ENCODE assay signal across 15 cellular contexts in the genomic region with DNA sequence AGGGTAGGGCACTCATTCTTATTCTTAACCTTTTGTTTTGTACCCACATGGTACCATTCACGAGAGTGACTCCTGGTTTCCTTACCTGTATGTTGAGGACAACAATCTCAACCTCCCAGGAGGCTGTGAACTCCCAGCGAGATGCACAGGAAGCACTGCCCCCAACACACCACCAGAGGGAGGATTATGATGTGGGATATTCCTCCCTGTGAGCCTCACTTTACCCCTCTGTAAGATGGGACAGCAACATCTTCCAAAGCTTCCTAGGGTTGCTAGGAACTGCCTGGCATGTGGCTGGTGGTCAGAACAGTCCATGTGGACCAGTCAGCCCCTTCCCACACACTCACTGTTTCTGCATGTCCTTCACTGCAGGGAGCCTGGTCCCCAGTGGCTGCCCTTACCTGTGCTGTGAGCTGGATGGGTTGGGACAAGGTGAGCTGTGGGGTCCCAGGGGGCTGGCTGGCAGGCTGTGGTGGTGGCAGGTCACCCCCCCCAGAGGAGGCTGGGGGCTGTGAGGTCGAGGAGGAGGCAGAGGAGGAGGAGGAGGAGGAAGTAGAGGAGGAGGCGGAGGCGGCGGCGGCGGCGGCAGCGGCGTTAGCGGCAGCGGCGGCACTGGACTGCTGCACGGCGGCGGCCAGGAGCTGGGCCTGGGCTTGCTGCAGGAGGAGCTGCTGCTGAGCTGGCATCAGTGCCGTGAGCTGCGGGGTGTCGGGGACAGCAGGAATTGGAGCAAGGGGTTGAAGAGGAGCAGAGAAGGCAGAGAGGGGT. TPM values are rescaled to one million over a fixed set of nuclear protein-coding genes. Genes with fewer than 3 reads are reported as not detected.
DNase-seq lines count a peak whose midpoint lies in the region; ATAC-seq and TF ChIP-seq lines count a peak whose summit lies in the region.
"Had no signal": no experiment of that assay in that cellular context is flagged by ENCODE, and none has a peak within 500 bp of the region (broad histone marks: within the 10 kb centered on the region; RNA-seq: fewer than 3 reads in every experiment).

No MANE protein-coding gene starts in this region.

- no peaks in the 10 kb centered on the region for H3K9me2 ChIP-seq in DOHH2 (replicated peaks; ENCODE audit: control insufficient read depth, low read length)

- peaks cover 66% of the 10 kb centered on the region for H3F3A ChIP-seq in DOHH2 (ENCODE audit: control insufficient read depth, insufficient read depth)

- H2BK12ac ChIP-seq in neuronal stem cell (ENCODE audit: low read length) = no peak overlapping the region

- H2AK5ac ChIP-seq in neuronal stem cell (ENCODE audit: low read depth, low read length) = no peak overlapping the region

- H3K36me3 ChIP-seq in DOHH2 (ENCODE audit: control insufficient read depth, low read length) (peaks cover 83% of the 10 kb centered on the region), neuronal stem cell (replicated peaks in 1 of 2; ENCODE audit: control insufficient read depth in 2 of 2, insufficient read depth in 2 of 2, low read length in 2 of 2) (no peaks in the 10 kb centered on the region)

- no peaks in the 10 kb centered on the region for H3K79me1 ChIP-seq in neuronal stem cell (ENCODE audit: low read depth, low read length)

- H3K27ac ChIP-seq in DOHH2 (ENCODE audit: low read depth, low read length) = peak overlapping the region; percentile 98
- H3K27ac ChIP-seq in neuronal stem cell (replicated peaks; ENCODE audit: low read length) = no peak overlapping the region
- H3K27ac ChIP-seq: heart right ventricle had no signal

- no peak overlapping the region for H3K4ac ChIP-seq in neuronal stem cell (ENCODE audit: low read length)

- H3K9me3 ChIP-seq in DOHH2 (ENCODE audit: control insufficient read depth, insufficient read depth, low read length) (no peaks in the 10 kb centered on the region), neuronal stem cell (replicated peaks in 1 of 2; ENCODE audit: control insufficient read depth in 2 of 2, insufficient read depth in 1 of 2, low read depth in 1 of 2, low read length in 2 of 2) (no peaks in the 10 kb centered on the region)
- H3K9me3 ChIP-seq: heart right ventricle had no signal

- H3K9ac ChIP-seq in neuronal stem cell (ENCODE audit: low read depth, low read length, poor library complexity) = peak overlapping the region; percentile 64

- no peak overlapping the region for H2AFZ ChIP-seq in neuronal stem cell (ENCODE audit: low read length)

- H4K8ac ChIP-seq in neuronal stem cell (ENCODE audit: low read depth, low read length) = no peak overlapping the region

- H3K79me2 ChIP-seq in DOHH2 (ENCODE audit: control insufficient read depth, low read length) = peaks cover 34% of the 10 kb centered on the region

- ATAC-seq in GM18520 (IDR thresholded peaks at IDR 0.05; ENCODE audit: unreplicated experiment) = no peak
- ATAC-seq in HG03097 (IDR thresholded peaks at IDR 0.05; ENCODE audit: low FRiP score, unreplicated experiment) = no peak
- ATAC-seq: heart right ventricle, left cardiac atrium, SK-N-SH treated with all-trans-retinoic acid at 6 μM for 48 hours had no signal

- no peak overlapping the region for H4K91ac ChIP-seq in neuronal stem cell (ENCODE audit: low read depth, low read length, poor library complexity)

- peak overlapping the region; percentile 74 for H3K4me3 ChIP-seq in DOHH2 (ENCODE audit: low read length)
- no peak overlapping the region for H3K4me3 ChIP-seq in HFF-Myc (replicated peaks; ENCODE audit: low read depth, low read length)
- H3K4me3 ChIP-seq in astrocyte of the cerebellum (ENCODE audit: low read depth, low read length) = no peak overlapping the region
- H3K4me3 ChIP-seq in neuronal stem cell (ENCODE audit: low read length in 2 of 2) = no peak overlapping the region
- H3K4me3 ChIP-seq: heart right ventricle had no signal

- peak; percentile 47 for TF ChIP-seq CTCF in DOHH2 (IDR thresholded peaks at IDR 0.05; ENCODE audit: low read depth, low read length, poor library complexity, severe bottlenecking)
- TF ChIP-seq CTCF in HFF-Myc (IDR thresholded peaks at IDR 0.05; ENCODE audit: low read depth, low read length, missing control alignments) = peak; percentile 29
- TF ChIP-seq CTCF in astrocyte of the cerebellum (IDR thresholded peaks at IDR 0.05; ENCODE audit: low read depth, low read length, missing control alignments) = peak; percentile 8

- H3K18ac ChIP-seq in neuronal stem cell (ENCODE audit: low read length) = peak overlapping the region; percentile 11

- in situ Hi-C loops in astrocyte of the cerebellum (cut with HindIII; ENCODE audit: low sequenced_read_pairs) = no loop called here

- H3K14ac ChIP-seq in neuronal stem cell (ENCODE audit: low read length) = no peak overlapping the region

- no peaks in the 10 kb centered on the region for H4K20me1 ChIP-seq in DOHH2 (ENCODE audit: control insufficient read depth, insufficient read depth, low read depth, low read length)

- H3K4me1 ChIP-seq in DOHH2 (ENCODE audit: control insufficient read depth, low read length) (peaks cover 100% of the 10 kb centered on the region), neuronal stem cell (ENCODE audit: control insufficient read depth in 2 of 2, insufficient read depth in 1 of 2, low read depth in 1 of 2, low read length in 2 of 2) (peaks cover 3 to 21% of the 10 kb centered on the region in 2 donors)

- H3K27me3 ChIP-seq in DOHH2 (ENCODE audit: control insufficient read depth, low read length) = no peaks in the 10 kb centered on the region
- peaks cover 0 to 7% (median 0%) of the 10 kb centered on the region in 3 experiments for H3K27me3 ChIP-seq in neuronal stem cell (ENCODE audit: control insufficient read depth in 3 of 3, insufficient read depth in 3 of 3, low read depth in 1 of 3, low read length in 3 of 3)
- H3K27me3 ChIP-seq: heart right ventricle had no signal

- H3K4me2 ChIP-seq in DOHH2 (ENCODE audit: low read length) (peak overlapping the region; percentile 96), neuronal stem cell (ENCODE audit: insufficient read depth, low read length, poor library complexity, severe bottlenecking) (no peak overlapping the region)

- peak overlapping the region; percentile 68 for H2BK5ac ChIP-seq in neuronal stem cell (ENCODE audit: low read length)

- H2BK120ac ChIP-seq in neuronal stem cell (ENCODE audit: low read depth, low read length) = no peak overlapping the region

- no peak overlapping the region for H3K23ac ChIP-seq in neuronal stem cell (ENCODE audit: low read depth, low read length, poor library complexity)

- DNase-seq in HFF-Myc (ENCODE audit: extremely low read depth, low read depth) (no peak), astrocyte of the cerebellum (ENCODE audit: low read depth) (no peak), neuronal stem cell (ENCODE audit: low spot score) (no peak), MV-4-11 (lab: John Stamatoyannopoulos, UW) (no peak)
- DNase-seq in activated CD4-positive, alpha-beta T cell treated with anti-CD3 and anti-CD28 coated beads, Interleukin-2, amount 50 U/mL, for 4 hours = no peak
- DNase-seq: activated CD8-positive, alpha-beta memory T cell treated with anti-CD3 and anti-CD28 coated beads, Interleukin-2, amount 50 U/mL, for 4 hours; CD8-positive, alpha-beta memory T cell; heart right ventricle; left cardiac atrium; NCI-H1417; trophoblast cell had no signal

- no peak overlapping the region for H2BK15ac ChIP-seq in neuronal stem cell (ENCODE audit: low read length)

- WGBS in neuronal stem cell (ENCODE audit: extremely low coverage in 2 of 2, insufficient read length in 2 of 2, insufficient replicate concordance in 1 of 2), 2 donors = no CpG with 5 or more reads among the region's 20 CpGs

RNA-seq across cellular contexts. Expression of a gene that starts 15.8 kb away (rescaled TPM):
- polyA plus RNA-seq in neuronal stem cell (2013, experiment 1 of 2) = 2.4 TPM
- polyA plus RNA-seq in neuronal stem cell (2013, experiment 2 of 2) = 2.5 TPM

RNA-seq across cellular contexts. Expression of a gene that starts 40.5 kb away (rescaled TPM):
- 13.3 TPM for polyA plus RNA-seq in neuronal stem cell (2013, experiment 1 of 2)
- polyA plus RNA-seq in neuronal stem cell (2013, experiment 2 of 2) = 13.5 TPM

RNA-seq across cellular contexts. Expression of a gene that starts 46.5 kb away (rescaled TPM):
- 21.6 TPM for polyA plus RNA-seq in neuronal stem cell (2013, experiment 1 of 2)
- 21.7 TPM for polyA plus RNA-seq in neuronal stem cell (2013, experiment 2 of 2)
- polyA plus RNA-seq: CD8-positive, alpha-beta memory T cell had no signal
